ENCODE assay signal across 8 cellular contexts in the genomic region with DNA sequence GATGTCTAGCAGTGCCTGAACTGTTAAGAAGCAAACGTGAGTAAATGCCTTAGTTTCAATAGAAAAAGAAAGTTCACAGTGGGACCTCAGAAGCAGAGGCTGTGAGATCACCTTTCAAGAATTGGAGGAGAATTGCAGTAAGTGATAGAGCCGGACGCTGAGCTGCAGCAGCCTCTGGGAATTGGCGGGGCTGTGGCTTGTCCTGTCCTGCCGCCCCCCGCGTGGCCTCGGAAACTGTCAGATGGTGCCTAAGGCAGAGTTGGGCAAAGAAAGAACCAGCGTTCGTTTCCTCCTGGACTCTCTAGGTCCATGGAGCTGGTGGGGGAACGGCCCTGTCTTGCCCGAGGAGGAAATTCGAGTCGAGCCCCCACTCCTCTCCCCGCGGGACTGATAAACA. TPM values are rescaled to one million over a fixed set of nuclear protein-coding genes. Genes with fewer than 3 reads are reported as not detected.
DNase-seq lines count a peak whose midpoint lies in the region; TF ChIP-seq lines count a peak whose summit lies in the region.

No MANE protein-coding gene starts in this region.

- no peak overlapping the region for H4K5ac ChIP-seq in mesendoderm (ENCODE audit: low read length)

- peaks cover 59% of the 10 kb centered on the region for H3K27me3 ChIP-seq in DOHH2 (ENCODE audit: control insufficient read depth, low read length)
- peaks cover 4% of the 10 kb centered on the region for H3K27me3 ChIP-seq in mesendoderm (ENCODE audit: insufficient read depth, low read length, poor library complexity)

- H3K4ac ChIP-seq in mesendoderm (ENCODE audit: low read depth, low read length), result no peak overlapping the region

- H3K4me2 ChIP-seq in DOHH2 (ENCODE audit: low read length) (peak overlapping the region; percentile 52), mesendoderm (ENCODE audit: low read length) (peak overlapping the region; percentile 89)

- DNase-seq in chondrocyte (ENCODE audit: low spot score) (no peak), mesendoderm (peak; percentile 90), NCI-H2196 (lab: John Stamatoyannopoulos, UW; ENCODE audit: unreplicated experiment) (no peak), erythroblast (lab: John Stamatoyannopoulos, UW) (no peak), OCI-M1 (lab: John Stamatoyannopoulos, UW) (no peak), DMS153 treated with DMSO at 0.1 percent for 48 hours (lab: John Stamatoyannopoulos, UW; ENCODE audit: unreplicated experiment) (no peak)

- H3F3A ChIP-seq in DOHH2 (ENCODE audit: control insufficient read depth, insufficient read depth), result no peaks in the 10 kb centered on the region

- H4K8ac ChIP-seq in mesendoderm (ENCODE audit: low read depth, low read length), result no peak overlapping the region

- H3K9me3 Mint-ChIP-seq in IgD-negative memory B cell, result peaks cover 0 to 2% (median 0%) of the 10 kb centered on the region in 3 donors
- no peaks in the 10 kb centered on the region for H3K9me3 Mint-ChIP-seq in chondrocyte (ENCODE audit: low read depth)

- no peaks in the 10 kb centered on the region for H3K9me3 ChIP-seq in DOHH2 (ENCODE audit: control insufficient read depth, insufficient read depth, low read length)

- H3K4me1 Mint-ChIP-seq in IgD-negative memory B cell (peaks cover 29 to 31% (median 30%) of the 10 kb centered on the region in 3 donors), chondrocyte (ENCODE audit: low read depth) (peaks cover 16% of the 10 kb centered on the region)

- H3K9me2 ChIP-seq in DOHH2 (replicated peaks; ENCODE audit: control insufficient read depth, low read length), result no peaks in the 10 kb centered on the region

- no peaks in the 10 kb centered on the region for H3K79me1 ChIP-seq in mesendoderm (ENCODE audit: low read length)

- H3K79me2 ChIP-seq in DOHH2 (ENCODE audit: control insufficient read depth, low read length) (no peaks in the 10 kb centered on the region), mesendoderm (ENCODE audit: control insufficient read depth, insufficient read depth, low read length) (no peaks in the 10 kb centered on the region)

- H3K36me3 ChIP-seq in DOHH2 (ENCODE audit: control insufficient read depth, low read length) (no peaks in the 10 kb centered on the region), mesendoderm (ENCODE audit: control insufficient read depth, insufficient read depth, low read length) (no peaks in the 10 kb centered on the region)

- peak overlapping the region; percentile 54 for H3K18ac ChIP-seq in mesendoderm (ENCODE audit: low read length)

- H3K27ac ChIP-seq in DOHH2 (ENCODE audit: low read depth, low read length), result no peak overlapping the region
- peak overlapping the region; percentile 71 for H3K27ac ChIP-seq in mesendoderm (ENCODE audit: low read depth, low read length)

- no peak overlapping the region for H2AK5ac ChIP-seq in mesendoderm (ENCODE audit: low read length)

- no peak overlapping the region for H3K23ac ChIP-seq in mesendoderm (ENCODE audit: low read length)

- no peak for TF ChIP-seq POLR2A in erythroblast (IDR thresholded peaks at IDR 0.05; ENCODE audit: low read length)

- H3K4me3 ChIP-seq in DOHH2 (ENCODE audit: low read length) (peak overlapping the region; percentile 45; the same call in 1 of the 2 replicates), mesendoderm (ENCODE audit: low read length) (peak overlapping the region; percentile 68)

- H3K4me1 ChIP-seq in DOHH2 (ENCODE audit: control insufficient read depth, low read length) (peaks cover 28% of the 10 kb centered on the region), mesendoderm (ENCODE audit: control insufficient read depth, low read depth, low read length) (no peaks in the 10 kb centered on the region)

- no peaks in the 10 kb centered on the region for H4K20me1 ChIP-seq in DOHH2 (ENCODE audit: control insufficient read depth, insufficient read depth, low read depth, low read length)

- H2BK120ac ChIP-seq in mesendoderm (ENCODE audit: low read depth, low read length), result no peak overlapping the region

- WGBS in mesendoderm (ENCODE audit: extremely low coverage, insufficient coverage, low lambda C conversion rate), result no CpG with 5 or more reads among the region's 16 CpGs

- H3K27me3 Mint-ChIP-seq in IgD-negative memory B cell (peaks cover 21% of the 10 kb centered on the region), chondrocyte (ENCODE audit: low read depth) (peaks cover 13% of the 10 kb centered on the region)

- no peak overlapping the region for H2BK15ac ChIP-seq in mesendoderm (replicated peaks; ENCODE audit: low read depth)

- H3K27ac Mint-ChIP-seq in IgD-negative memory B cell (peak overlapping the region; percentile 82 to 84 (median 83)), chondrocyte (ENCODE audit: unreplicated experiment) (peak overlapping the region; percentile 77)

- H3K4me3 Mint-ChIP-seq in IgD-negative memory B cell (peak overlapping the region; percentile 83 to 97 (median 88)), chondrocyte (ENCODE audit: unreplicated experiment) (peak overlapping the region; percentile 83)

- H3K36me3 Mint-ChIP-seq in IgD-negative memory B cell (peaks cover 3% of the 10 kb centered on the region), chondrocyte (ENCODE audit: low read depth) (no peaks in the 10 kb centered on the region)

- H3K56ac ChIP-seq in mesendoderm (ENCODE audit: low read length), result peak overlapping the region; percentile 91

- H2BK5ac ChIP-seq in mesendoderm (ENCODE audit: low read length), result no peak overlapping the region

- TF ChIP-seq CTCF in DOHH2 (IDR thresholded peaks at IDR 0.05; ENCODE audit: low read depth, low read length, poor library complexity, severe bottlenecking) (no peak), chondrocyte (IDR thresholded peaks at IDR 0.05) (no peak)

- peak overlapping the region; percentile 71 for H3K9ac ChIP-seq in mesendoderm (ENCODE audit: low read length)

RNA-seq across cellular contexts. Expression of a gene that starts 0.6 kb away (rescaled TPM):
- 2.9 TPM for polyA plus RNA-seq in IgD-negative memory B cell
- total RNA-seq in chondrocyte, result 2.2 to 9.9 TPM (median 9.3 TPM) in 3 replicates
- polyA plus RNA-seq in mesendoderm (2013, experiment 1 of 2), result 7.1 TPM
- polyA plus RNA-seq in mesendoderm (2013, experiment 2 of 2), result 6.9 TPM
